ENCODE assay signal across 8 cellular contexts in genomic region chr3:170869240-170869592, GRCh38. TPM values are rescaled to one million over a fixed set of nuclear protein-coding genes. Genes with fewer than 3 reads are reported as not detected.
DNase-seq lines count a peak whose midpoint lies in the region; ATAC-seq, FAIRE-seq and TF ChIP-seq lines count a peak whose summit lies in the region.

No MANE protein-coding gene starts in this region.

- no peaks in the 10 kb centered on the region for H3K9me3 Mint-ChIP-seq in Calu3 (ENCODE audit: low read depth, unreplicated experiment)

- H3K27me3 ChIP-seq in esophagus squamous epithelium (no peaks in the 10 kb centered on the region), pancreas (no peaks in the 10 kb centered on the region)

- H3K4me1 Mint-ChIP-seq in Calu3 (ENCODE audit: low read depth, unreplicated experiment): peaks cover 20% of the 10 kb centered on the region

- CTCF ChIA-PET in Calu3 (lab: Charles Lee): interaction anchor here (0.9 to 1.2 kb wide), 2 partner anchors 12 to 13 kb away, joined by 3 to 10 read pairs; no protein-coding TSS in a partner anchor

- no peak for DNase-seq in Calu3
- DNase-seq in RKO (ENCODE audit: low spot score): peak; percentile 15
- no peak for DNase-seq in esophagus squamous epithelium (lab: John Stamatoyannopoulos, UW)
- no peak for DNase-seq in pancreas
- no peak for DNase-seq in SW480 (ENCODE audit: low spot score)
- DNase-seq in Kasumi-1 (lab: John Stamatoyannopoulos, UW): no peak
- no peak for DNase-seq in erythroblast (lab: John Stamatoyannopoulos, UW)

- H3K4me1 ChIP-seq in esophagus squamous epithelium (peaks cover 15 to 34% (median 18%) of the 10 kb centered on the region in 3 donors), pancreas (peaks cover 17 to 24% (median 19%) of the 10 kb centered on the region in 3 donors)

- peak overlapping the region; percentile 61 to 89 (median 62) for H3K4me3 ChIP-seq in esophagus squamous epithelium
- H3K4me3 ChIP-seq in pancreas: peak overlapping the region; percentile 56 to 68 (median 64)

- peak overlapping the region; percentile 99 for H3K27ac Mint-ChIP-seq in Calu3 (ENCODE audit: unreplicated experiment)

- TF ChIP-seq CTCF in Calu3 (IDR thresholded peaks at IDR 0.05; ENCODE audit: unreplicated experiment) (no peak), esophagus squamous epithelium (IDR thresholded peaks at IDR 0.05) (no peak), pancreas (IDR thresholded peaks at IDR 0.05) (no peak)

- TF ChIP-seq POLR2A in esophagus squamous epithelium (IDR thresholded peaks at IDR 0.05) (no peak), erythroblast (IDR thresholded peaks at IDR 0.05; ENCODE audit: low read length) (no peak)

- intact Hi-C loops in Calu3 (cut with micrococcal nuclease; ENCODE audit: unreplicated experiment) (no loop called here), esophagus squamous epithelium (cut with DNase I) (no loop called here), pancreas (cut with DNase I) (no loop called here)

- H3K4me3 Mint-ChIP-seq in Calu3 (ENCODE audit: low read depth, unreplicated experiment): peak overlapping the region; percentile 93

- H3K27me3 Mint-ChIP-seq in Calu3 (ENCODE audit: unreplicated experiment): no peaks in the 10 kb centered on the region

- no TSS peak for BruUV-seq in Calu3 (replicated peaks; lab: Mats Ljungman, UMichigan)

- no peak for FAIRE-seq in pancreas (lab: Jason Lieb, UNC)

- WGBS in esophagus squamous epithelium, 2 donors: 13 to 22% methylated on average over 2 of the region's 2 CpGs
- WGBS in pancreas, 2 donors: 12 to 13% methylated on average over 2 of the region's 2 CpGs

- H3K9me3 ChIP-seq in esophagus squamous epithelium (no peaks in the 10 kb centered on the region), pancreas (no peaks in the 10 kb centered on the region)

- peaks cover 54% of the 10 kb centered on the region for H3K36me3 Mint-ChIP-seq in Calu3 (ENCODE audit: insufficient read depth, unreplicated experiment)

- peak overlapping the region; percentile 83 to 93 (median 92) for H3K27ac ChIP-seq in esophagus squamous epithelium
- H3K27ac ChIP-seq in pancreas: peak overlapping the region; percentile 71 to 86 (median 79)

- peaks cover 9 to 36% (median 12%) of the 10 kb centered on the region in 3 donors for H3K36me3 ChIP-seq in esophagus squamous epithelium
- peaks cover 0 to 27% (median 23%) of the 10 kb centered on the region in 3 donors for H3K36me3 ChIP-seq in pancreas

- peak in 3 of 4 donors; percentile 8 to 15 (median 8) for ATAC-seq in pancreas
- ATAC-seq in GM19023 (IDR thresholded peaks at IDR 0.05; ENCODE audit: unreplicated experiment): no peak

RNA-seq across cellular contexts. Expression of gene RPL22L1, which starts 0.8 kb away (rescaled TPM):
- 88.7 and 103 TPM in 2 replicates for total RNA-seq in Calu3 (2022)
- 100 to 1,000 TPM in 3 of 4 donors, 10 to 100 TPM in 1; 76.0 to 344 (median 191) TPM for total RNA-seq in esophagus squamous epithelium
- total RNA-seq in pancreas: 10 to 100 TPM; 10.4 to 53.3 (median 27.2) TPM
- polyA plus RNA-seq in pancreas: 10 to 100 TPM; 60.8 to 89.0 TPM

RNA-seq across cellular contexts. Expression of gene EIF5A2, which starts 39.2 kb away (rescaled TPM):
- 9.4 and 10.4 TPM in 2 replicates for total RNA-seq in Calu3 (2022)
- total RNA-seq in esophagus squamous epithelium: 1 to 10 TPM; 2.3 to 6.0 (median 2.6) TPM
- 1 to 10 TPM; 1.9 to 6.7 (median 4.2) TPM for total RNA-seq in pancreas
- 1 to 10 TPM in 1 of 2 donors, under 1 TPM in 1; 0.99 to 1.6 TPM for polyA plus RNA-seq in pancreas
